ENCODE assay signal across 15 cellular contexts in the genomic region with DNA sequence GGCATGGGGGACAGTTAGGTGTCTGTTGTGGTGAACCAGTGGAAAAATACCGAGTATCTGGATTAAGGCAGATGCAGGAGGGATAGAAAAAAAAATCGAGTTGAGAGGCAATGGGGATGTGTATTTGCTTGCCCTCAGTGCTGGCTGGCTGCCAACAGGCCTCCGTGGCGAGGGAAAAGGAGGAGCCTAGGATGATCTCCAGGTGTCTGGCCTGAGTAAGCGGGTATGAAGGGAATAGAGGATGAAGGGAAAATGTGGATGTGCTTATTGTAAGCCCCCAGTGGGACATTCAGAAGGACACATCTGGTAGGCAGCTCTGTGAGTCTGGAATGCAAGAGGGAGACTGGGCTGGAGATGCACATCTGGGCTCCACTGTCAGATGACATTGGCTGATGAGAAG. TPM values are rescaled to one million over a fixed set of nuclear protein-coding genes. Genes with fewer than 3 reads are reported as not detected.
DNase-seq lines count a peak whose midpoint lies in the region; ATAC-seq, FAIRE-seq and TF ChIP-seq lines count a peak whose summit lies in the region.
"Had no signal": no experiment of that assay in that cellular context is flagged by ENCODE, and none has a peak within 500 bp of the region (broad histone marks: within the 10 kb centered on the region; RNA-seq: fewer than 3 reads in every experiment).

No MANE protein-coding gene starts in this region.

- 0% methylated on average over 5 of the region's 5 CpGs for WGBS in K562 (ENCODE audit: insufficient coverage, low coverage, missing lambda C conversion rate)

- DNase-seq in HT-29 (ENCODE audit: low spot score) (peak; percentile 11), NCI-H2227 treated with DMSO at 0.1 percent for 48 hours (lab: John Stamatoyannopoulos, UW) (peak; percentile 63), K562 (ENCODE audit: extremely low read depth in 1 of 4, low spot score in 3 of 4) (peak in 1 of 4 experiments; percentile 7), globus pallidus (ENCODE audit: low spot score) (no peak)
- DNase-seq in activated CD8-positive, alpha-beta T cell treated with anti-CD3 and anti-CD28 coated beads for 36 hours = no peak
- DNase-seq: AML-193; naive thymus-derived CD8-positive, alpha-beta T cell; PC-3; thyroid gland had no signal

- no peaks in the 10 kb centered on the region for H3K27me3 ChIP-seq in BLaER1 treated with 17β-estradiol and CSF1 and Interleukin-3, amounts not matched to agents 10 nM and 100 nM
- no peaks in the 10 kb centered on the region; a peak in 1 of 5 replicates for H3K27me3 ChIP-seq in K562 (ENCODE audit: control insufficient read depth in 2 of 2, insufficient read depth in 2 of 2, low read length in 2 of 2)
- H3K27me3 ChIP-seq: thyroid gland had no signal

- no peak for TF ChIP-seq EP300 in K562 (IDR thresholded peaks at IDR 0.05; ENCODE audit: low read length)

- no peak overlapping the region for H3K9ac ChIP-seq in BLaER1 treated with 17β-estradiol and CSF1 and Interleukin-3, amounts not matched to agents 10 nM and 100 nM
- no peak overlapping the region for H3K9ac ChIP-seq in K562 (ENCODE audit: insufficient read depth in 1 of 2, low read depth in 2 of 2, low read length in 2 of 2)

- peak overlapping the region; percentile 4 to 46 (median 33); a peak in 20 of 22 replicates for H3K4me2 ChIP-seq in BLaER1 treated with 17β-estradiol and CSF1 and Interleukin-3, amounts not matched to agents 10 nM and 100 nM
- no peak overlapping the region for H3K4me2 ChIP-seq in K562 (ENCODE audit: insufficient read depth, low read length)

- peaks cover 15% of the 10 kb centered on the region for H3K27me3 Mint-ChIP-seq in activated CD8-positive, alpha-beta T cell treated with anti-CD3 and anti-CD28 coated beads for 36 hours

- peaks cover 0 to 11% (median 0%) of the 10 kb centered on the region in 11 experiments; a peak in 2 of 22 replicates for H4K20me1 ChIP-seq in BLaER1 treated with 17β-estradiol and CSF1 and Interleukin-3, amounts not matched to agents 10 nM and 100 nM
- no peaks in the 10 kb centered on the region for H4K20me1 ChIP-seq in K562 (replicated peaks; ENCODE audit: control insufficient read depth, insufficient read depth, low read length)

- no peaks in the 10 kb centered on the region for H3K9me1 ChIP-seq in K562 (ENCODE audit: control insufficient read depth, insufficient read depth, low read length)

- TF ChIP-seq POLR2A in K562 (conservative IDR thresholded peaks at IDR 0.05) = no peak

- no peak for TF ChIP-seq CTCF in K562 (IDR thresholded peaks at IDR 0.05 in 2 of 3, conservative IDR thresholded peaks at IDR 0.05 in 1 of 3; ENCODE audit: insufficient read depth in 2 of 3, low read depth in 1 of 3, low read length in 3 of 3)
- no peak for TF ChIP-seq CTCF in activated CD8-positive, alpha-beta T cell treated with anti-CD3 and anti-CD28 coated beads for 36 hours (IDR thresholded peaks at IDR 0.05)

- H3K36me3 Mint-ChIP-seq in activated CD8-positive, alpha-beta T cell treated with anti-CD3 and anti-CD28 coated beads for 36 hours (ENCODE audit: low read depth) = no peaks in the 10 kb centered on the region
- H3K36me3 Mint-ChIP-seq: IgD-negative memory B cell; naive thymus-derived CD8-positive, alpha-beta T cell had no signal

- no peak overlapping the region for H3K4me3 Mint-ChIP-seq in activated CD8-positive, alpha-beta T cell treated with anti-CD3 and anti-CD28 coated beads for 36 hours
- H3K4me3 Mint-ChIP-seq: IgD-negative memory B cell; naive thymus-derived CD8-positive, alpha-beta T cell had no signal

- H3K4me3 ChIP-seq in BLaER1 treated with 17β-estradiol and CSF1 and Interleukin-3, amounts not matched to agents 10 nM and 100 nM = no peak overlapping the region
- no peak overlapping the region for H3K4me3 ChIP-seq in K562
- H3K4me3 ChIP-seq: thyroid gland had no signal

- no peaks in the 10 kb centered on the region for H3K79me2 ChIP-seq in K562 (ENCODE audit: control insufficient read depth, insufficient read depth, low read length)

- peaks cover 0 to 21% (median 3%) of the 10 kb centered on the region in 11 experiments; a peak in 3 of 22 replicates for H3K36me3 ChIP-seq in BLaER1 treated with 17β-estradiol and CSF1 and Interleukin-3, amounts not matched to agents 10 nM and 100 nM
- H3K36me3 ChIP-seq in K562 (ENCODE audit: control insufficient read depth, insufficient read depth, low read length) = no peaks in the 10 kb centered on the region
- H3K36me3 ChIP-seq: thyroid gland had no signal

- H3K4me1 ChIP-seq in BLaER1 treated with 17β-estradiol and CSF1 and Interleukin-3, amounts not matched to agents 10 nM and 100 nM = peaks cover 7 to 21% (median 17%) of the 10 kb centered on the region in 10 experiments; a peak in 19 of 20 replicates
- no peaks in the 10 kb centered on the region for H3K4me1 ChIP-seq in K562 (replicated peaks in 1 of 2; ENCODE audit: control insufficient read depth in 2 of 2, insufficient read depth in 2 of 2, low read length in 2 of 2)
- H3K4me1 ChIP-seq: thyroid gland had no signal

- in situ Hi-C loops in K562 (cut with MboI) = no loop called here

- FAIRE-seq in K562 (lab: Jason Lieb, UNC) = no peak
- FAIRE-seq: endothelial cell of umbilical vein, TTC549 had no signal

- no peak overlapping the region for H2AFZ ChIP-seq in K562 (ENCODE audit: low read depth, low read length)

- intact Hi-C loops in K562 (cut with micrococcal nuclease) = no loop called here
- intact Hi-C loops in activated CD8-positive, alpha-beta T cell treated with anti-CD3 and anti-CD28 coated beads for 36 hours (cut with micrococcal nuclease) = no loop called here

- H3K9me3 Mint-ChIP-seq in activated CD8-positive, alpha-beta T cell treated with anti-CD3 and anti-CD28 coated beads for 36 hours = no peaks in the 10 kb centered on the region

- ATAC-seq in K562 (no peak), HG03108 (IDR thresholded peaks at IDR 0.05; ENCODE audit: unreplicated experiment) (no peak), GM18858 (IDR thresholded peaks at IDR 0.05; ENCODE audit: unreplicated experiment) (no peak)
- ATAC-seq in activated CD8-positive, alpha-beta T cell treated with anti-CD3 and anti-CD28 coated beads for 36 hours = no peak
- ATAC-seq: naive thymus-derived CD8-positive, alpha-beta T cell; PC-3 had no signal

- CTCF ChIA-PET in K562 (lab: Yijun Ruan, JAX; ENCODE audit: low intra/inter-chr PET ratio) = no interaction called here
- CTCF ChIA-PET in activated CD8-positive, alpha-beta T cell treated with anti-CD3 and anti-CD28 coated beads for 36 hours (lab: Charles Lee) = no interaction called here

- TF ChIP-seq RAD21 in K562 (CRISPR knock-in tag; conservative IDR thresholded peaks at IDR 0.05 in 1 of 2, IDR thresholded peaks at IDR 0.05 in 1 of 2) = no peak

- H3K9me3 ChIP-seq in BLaER1 treated with 17β-estradiol and CSF1 and Interleukin-3, amounts not matched to agents 10 nM and 100 nM (replicated peaks in 1 of 11) = peaks cover 13 to 27% (median 21%) of the 10 kb centered on the region in 11 experiments; a peak in 17 of 22 replicates
- no peaks in the 10 kb centered on the region for H3K9me3 ChIP-seq in K562 (replicated peaks; ENCODE audit: control insufficient read depth, insufficient read depth, low read depth, low read length)
- H3K9me3 ChIP-seq: thyroid gland had no signal

- H3K4me1 Mint-ChIP-seq in activated CD8-positive, alpha-beta T cell treated with anti-CD3 and anti-CD28 coated beads for 36 hours (ENCODE audit: low read depth) = no peaks in the 10 kb centered on the region
- H3K4me1 Mint-ChIP-seq: IgD-negative memory B cell; naive thymus-derived CD8-positive, alpha-beta T cell had no signal

- no TSS peak for BruUV-seq in K562 (replicated peaks; lab: Mats Ljungman, UMichigan)

- H3K27ac Mint-ChIP-seq in activated CD8-positive, alpha-beta T cell treated with anti-CD3 and anti-CD28 coated beads for 36 hours = no peak overlapping the region
- H3K27ac Mint-ChIP-seq: IgD-negative memory B cell; naive thymus-derived CD8-positive, alpha-beta T cell had no signal

- POLR2A ChIA-PET in K562 (lab: Yijun Ruan, JAX) = interaction anchor here (0.7 kb wide), 1 partner anchor 31 kb away, joined by 3 read pairs; no protein-coding TSS in a partner anchor
- POLR2A ChIA-PET in activated CD8-positive, alpha-beta T cell treated with anti-CD3 and anti-CD28 coated beads for 36 hours (lab: Charles Lee) = no interaction called here

- H3K27ac ChIP-seq in BLaER1 treated with 17β-estradiol and CSF1 and Interleukin-3, amounts not matched to agents 10 nM and 100 nM = no peak overlapping the region
- H3K27ac ChIP-seq in K562 (ENCODE audit: extremely low read depth, low read depth, low read length) = no peak overlapping the region
- H3K27ac ChIP-seq: thyroid gland had no signal

TF ChIP-seq in K562, 482 proteins besides CTCF, POLR2A, EP300 and RAD21:
- peak; percentile 88 for TF ChIP-seq NFIC (IDR thresholded peaks at IDR 0.05)
- no peak for TF ChIP-seq ZBTB1 (CRISPR knock-in tag; IDR thresholded peaks at IDR 0.05; ENCODE audit: borderline replicate concordance, low read depth)
- TF ChIP-seq BMI1 (IDR thresholded peaks at IDR 0.05; ENCODE audit: low read length) = no peak
- TF ChIP-seq NFIX (CRISPR knock-in tag; IDR thresholded peaks at IDR 0.05; ENCODE audit: low read depth) = peak; percentile 31; the same call in 1 of the 2 replicates
- TF ChIP-seq PURB (CRISPR knock-in tag; IDR thresholded peaks at IDR 0.05; ENCODE audit: low read depth) = no peak
- no peak for TF ChIP-seq RBM22 (IDR thresholded peaks at IDR 0.05; ENCODE audit: low read depth, low read length, poor library complexity, severe bottlenecking)

RNA-seq across cellular contexts. Expression of gene KCNS3, which starts 22.8 kb away (rescaled TPM):
- total RNA-seq in HT-29 (2014; rRNA removed; shearing (Covaris generic)) = 0.05 TPM in 1 of 2 replicates, not detected in the other
- total RNA-seq in K562 (2011; cell fraction: chromatin; rRNA removed; ENCODE audit: low replicate concordance) = 0.23 and 0.39 TPM in 2 replicates
- total RNA-seq in K562 (2011; cell fraction: nucleolus; rRNA removed) = 0.17 and 0.26 TPM in 2 replicates
- 0.59 and 0.92 TPM in 2 replicates for total RNA-seq in K562 (2011; cell fraction: nucleoplasm; rRNA removed)
- total RNA-seq in K562 (2014; rRNA removed) = 0.24 and 0.45 TPM in 2 replicates
- total RNA-seq in K562 (2014; rRNA removed; fragmentation: Illumina TruSeq; extraction: Trizol) = 0.29 and 0.40 TPM in 2 replicates
- 0.19 and 0.25 TPM in 2 replicates for total RNA-seq in K562 (2015; rRNA removed; fragmentation: Illumina TruSeq; extraction: Trizol)
- 0.25 and 0.75 TPM in 2 replicates for total RNA-seq in K562 (2021)
- polyA plus RNA-seq in K562 (2011; rRNA removed) = 0.28 and 0.49 TPM in 2 replicates
- 0.24 and 0.30 TPM in 2 replicates for polyA plus RNA-seq in K562 (2011; cell fraction: cytosol; rRNA removed)
- 0.13 and 0.29 TPM in 2 replicates for polyA plus RNA-seq in K562 (2011; cell fraction: nucleus; rRNA removed)
- 0.43 and 0.61 TPM in 2 replicates for polyA plus RNA-seq in K562 (2012)
- 0.19 and 0.28 TPM in 2 replicates for polyA plus RNA-seq in K562 (2014; fragmentation: Illumina TruSeq; extraction: Trizol)
- under 1 TPM; 0.01 to 0.18 TPM for polyA plus RNA-seq in K562 (2014; fragmentation: Nextera tagmentation; extraction: Ambion mirVana)
- 0.08 and 0.20 TPM in 2 replicates for polyA plus RNA-seq in K562 (2014; rRNA removed)
- polyA minus RNA-seq in K562 (2011; rRNA and poly(A)+ RNA removed) = 0.39 and 0.45 TPM in 2 replicates
- not detected in 2 replicates for polyA minus RNA-seq in K562 (2011; cell fraction: cytosol; rRNA and poly(A)+ RNA removed)
- polyA minus RNA-seq in K562 (2011; cell fraction: nucleus; rRNA and poly(A)+ RNA removed) = 0.27 and 0.44 TPM in 2 replicates
- not detected for total RNA-seq in activated CD8-positive, alpha-beta T cell treated with anti-CD3 and anti-CD28 coated beads for 36 hours
- total RNA-seq: naive thymus-derived CD8-positive, alpha-beta T cell had no signal
- polyA plus RNA-seq: IgD-negative memory B cell; naive thymus-derived CD8-positive, alpha-beta T cell had no signal

Comparison
In these comparisons a context has a peak if more than half of its experiments do, and no peak if none do; other contexts are left out.
1. DNase-seq: peak in HT-29 (single experiment) and NCI-H2227 treated with DMSO at 0.1 percent for 48 hours (single experiment); none in globus pallidus (single experiment) and activated CD8-positive, alpha-beta T cell treated with anti-CD3 and anti-CD28 coated beads for 36 hours (single experiment).